Comparison of ENCODE assay signal across 1 cellular context in the genomic region with DNA sequence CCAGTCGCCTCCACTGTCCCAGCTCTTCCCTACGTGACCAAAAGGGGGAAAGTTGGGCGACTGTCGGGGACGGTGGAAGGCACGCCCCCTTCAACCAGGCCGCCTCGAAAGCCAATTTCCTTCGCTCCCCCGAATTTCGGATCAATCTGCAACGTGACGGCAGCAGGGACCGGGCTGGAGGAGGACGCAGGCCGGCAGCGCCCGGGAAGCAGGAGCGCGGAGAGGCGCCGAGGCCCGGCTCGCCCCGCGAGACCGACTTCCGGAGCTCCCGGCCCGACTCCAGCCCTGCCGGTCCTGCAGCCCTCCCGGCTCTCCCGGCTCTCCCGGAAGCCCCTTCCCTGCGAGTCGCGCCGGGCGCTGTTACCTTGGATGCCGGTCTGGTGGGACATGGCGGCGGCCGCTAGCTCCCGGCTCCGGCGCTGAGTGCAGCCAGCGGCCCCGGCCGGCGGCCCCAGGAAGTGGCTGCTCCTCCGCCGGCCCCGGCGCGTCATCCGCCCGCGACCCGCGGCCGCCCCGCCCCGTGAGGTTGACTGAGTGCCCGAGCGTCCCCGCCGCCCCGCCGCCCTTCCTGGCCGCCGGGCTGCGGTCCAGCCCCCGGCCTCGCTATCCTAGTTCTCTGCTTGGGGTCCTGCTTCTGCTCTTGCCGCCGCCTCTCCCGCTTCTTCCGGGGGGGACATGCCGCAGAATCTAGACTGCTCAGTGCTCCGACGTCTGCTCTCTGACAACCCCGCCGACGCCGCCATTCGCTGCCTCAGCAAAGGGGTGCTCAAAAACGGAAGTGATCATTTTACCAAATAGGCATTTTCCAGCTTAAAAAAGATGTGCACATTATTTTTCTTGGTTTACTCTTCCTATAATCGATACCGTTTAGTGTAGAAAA.
TF ChIP-seq lines count a peak whose summit lies in the region.

A gene (minus strand): TSS at position 461 of the 880 bp plus-strand sequence. CDS start 72 bp downstream, at position 389.

TF ChIP-seq in HEK293, 187 proteins besides CTCF, POLR2A, EP300 and RAD21 (continued from another document and continues in another):
- TF ChIP-seq, protein P1, sequence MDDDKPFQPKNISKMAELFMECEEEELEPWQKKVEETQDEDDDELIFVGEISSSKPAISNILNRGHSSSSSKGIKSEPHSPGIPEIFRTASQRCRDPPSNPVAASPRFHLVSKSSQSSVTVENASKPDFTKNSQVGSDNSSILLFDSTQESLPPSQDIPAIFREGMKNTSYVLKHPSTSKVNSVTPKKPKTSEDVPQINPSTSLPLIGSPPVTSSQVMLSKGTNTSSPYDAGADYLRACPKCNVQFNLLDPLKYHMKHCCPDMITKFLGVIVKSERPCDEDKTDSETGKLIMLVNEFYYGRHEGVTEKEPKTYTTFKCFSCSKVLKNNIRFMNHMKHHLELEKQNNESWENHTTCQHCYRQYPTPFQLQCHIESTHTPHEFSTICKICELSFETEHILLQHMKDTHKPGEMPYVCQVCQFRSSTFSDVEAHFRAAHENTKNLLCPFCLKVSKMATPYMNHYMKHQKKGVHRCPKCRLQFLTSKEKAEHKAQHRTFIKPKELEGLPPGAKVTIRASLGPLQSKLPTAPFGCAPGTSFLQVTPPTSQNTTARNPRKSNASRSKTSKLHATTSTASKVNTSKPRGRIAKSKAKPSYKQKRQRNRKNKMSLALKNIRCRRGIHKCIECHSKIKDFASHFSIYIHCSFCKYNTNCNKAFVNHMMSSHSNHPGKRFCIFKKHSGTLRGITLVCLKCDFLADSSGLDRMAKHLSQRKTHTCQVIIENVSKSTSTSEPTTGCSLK (tag by site-specific recombination; IDR thresholded peaks at IDR 0.05): no peak
- TF ChIP-seq ZNF114 (tag by site-specific recombination; IDR thresholded peaks at IDR 0.05): no peak
- TF ChIP-seq, protein P2, sequence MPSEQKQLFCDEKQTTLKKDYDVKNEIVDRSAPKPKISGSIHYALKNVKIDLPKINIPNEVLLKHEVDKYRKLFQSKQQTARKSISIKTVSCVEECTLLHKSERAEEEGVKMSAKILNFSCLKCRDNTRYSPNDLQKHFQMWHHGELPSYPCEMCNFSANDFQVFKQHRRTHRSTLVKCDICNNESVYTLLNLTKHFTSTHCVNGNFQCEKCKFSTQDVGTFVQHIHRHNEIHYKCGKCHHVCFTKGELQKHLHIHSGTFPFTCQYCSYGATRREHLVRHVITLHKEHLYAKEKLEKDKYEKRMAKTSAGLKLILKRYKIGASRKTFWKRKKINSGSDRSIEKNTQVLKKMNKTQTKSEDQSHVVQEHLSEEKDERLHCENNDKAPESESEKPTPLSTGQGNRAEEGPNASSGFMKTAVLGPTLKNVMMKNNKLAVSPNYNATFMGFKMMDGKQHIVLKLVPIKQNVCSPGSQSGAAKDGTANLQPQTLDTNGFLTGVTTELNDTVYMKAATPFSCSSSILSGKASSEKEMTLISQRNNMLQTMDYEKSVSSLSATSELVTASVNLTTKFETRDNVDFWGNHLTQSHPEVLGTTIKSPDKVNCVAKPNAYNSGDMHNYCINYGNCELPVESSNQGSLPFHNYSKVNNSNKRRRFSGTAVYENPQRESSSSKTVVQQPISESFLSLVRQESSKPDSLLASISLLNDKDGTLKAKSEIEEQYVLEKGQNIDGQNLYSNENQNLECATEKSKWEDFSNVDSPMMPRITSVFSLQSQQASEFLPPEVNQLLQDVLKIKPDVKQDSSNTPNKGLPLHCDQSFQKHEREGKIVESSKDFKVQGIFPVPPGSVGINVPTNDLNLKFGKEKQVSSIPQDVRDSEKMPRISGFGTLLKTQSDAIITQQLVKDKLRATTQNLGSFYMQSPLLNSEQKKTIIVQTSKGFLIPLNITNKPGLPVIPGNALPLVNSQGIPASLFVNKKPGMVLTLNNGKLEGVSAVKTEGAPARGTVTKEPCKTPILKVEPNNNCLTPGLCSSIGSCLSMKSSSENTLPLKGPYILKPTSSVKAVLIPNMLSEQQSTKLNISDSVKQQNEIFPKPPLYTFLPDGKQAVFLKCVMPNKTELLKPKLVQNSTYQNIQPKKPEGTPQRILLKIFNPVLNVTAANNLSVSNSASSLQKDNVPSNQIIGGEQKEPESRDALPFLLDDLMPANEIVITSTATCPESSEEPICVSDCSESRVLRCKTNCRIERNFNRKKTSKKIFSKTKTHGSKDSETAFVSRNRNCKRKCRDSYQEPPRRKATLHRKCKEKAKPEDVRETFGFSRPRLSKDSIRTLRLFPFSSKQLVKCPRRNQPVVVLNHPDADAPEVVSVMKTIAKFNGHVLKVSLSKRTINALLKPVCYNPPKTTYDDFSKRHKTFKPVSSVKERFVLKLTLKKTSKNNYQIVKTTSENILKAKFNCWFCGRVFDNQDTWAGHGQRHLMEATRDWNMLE (tag by site-specific recombination; conservative IDR thresholded peaks at IDR 0.05; ENCODE audit: low read depth): 0 out of 2 replicates have a peak, but pooled peaks have one; percentile 9
- TF ChIP-seq, protein P3, sequence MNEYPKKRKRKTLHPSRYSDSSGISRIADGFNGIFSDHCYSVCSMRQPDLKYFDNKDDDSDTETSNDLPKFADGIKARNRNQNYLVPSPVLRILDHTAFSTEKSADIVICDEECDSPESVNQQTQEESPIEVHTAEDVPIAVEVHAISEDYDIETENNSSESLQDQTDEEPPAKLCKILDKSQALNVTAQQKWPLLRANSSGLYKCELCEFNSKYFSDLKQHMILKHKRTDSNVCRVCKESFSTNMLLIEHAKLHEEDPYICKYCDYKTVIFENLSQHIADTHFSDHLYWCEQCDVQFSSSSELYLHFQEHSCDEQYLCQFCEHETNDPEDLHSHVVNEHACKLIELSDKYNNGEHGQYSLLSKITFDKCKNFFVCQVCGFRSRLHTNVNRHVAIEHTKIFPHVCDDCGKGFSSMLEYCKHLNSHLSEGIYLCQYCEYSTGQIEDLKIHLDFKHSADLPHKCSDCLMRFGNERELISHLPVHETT (tag by site-specific recombination; IDR thresholded peaks at IDR 0.05): no peak
- TF ChIP-seq ZNF623 (tag by site-specific recombination; IDR thresholded peaks at IDR 0.05): no peak
- TF ChIP-seq, protein P4, sequence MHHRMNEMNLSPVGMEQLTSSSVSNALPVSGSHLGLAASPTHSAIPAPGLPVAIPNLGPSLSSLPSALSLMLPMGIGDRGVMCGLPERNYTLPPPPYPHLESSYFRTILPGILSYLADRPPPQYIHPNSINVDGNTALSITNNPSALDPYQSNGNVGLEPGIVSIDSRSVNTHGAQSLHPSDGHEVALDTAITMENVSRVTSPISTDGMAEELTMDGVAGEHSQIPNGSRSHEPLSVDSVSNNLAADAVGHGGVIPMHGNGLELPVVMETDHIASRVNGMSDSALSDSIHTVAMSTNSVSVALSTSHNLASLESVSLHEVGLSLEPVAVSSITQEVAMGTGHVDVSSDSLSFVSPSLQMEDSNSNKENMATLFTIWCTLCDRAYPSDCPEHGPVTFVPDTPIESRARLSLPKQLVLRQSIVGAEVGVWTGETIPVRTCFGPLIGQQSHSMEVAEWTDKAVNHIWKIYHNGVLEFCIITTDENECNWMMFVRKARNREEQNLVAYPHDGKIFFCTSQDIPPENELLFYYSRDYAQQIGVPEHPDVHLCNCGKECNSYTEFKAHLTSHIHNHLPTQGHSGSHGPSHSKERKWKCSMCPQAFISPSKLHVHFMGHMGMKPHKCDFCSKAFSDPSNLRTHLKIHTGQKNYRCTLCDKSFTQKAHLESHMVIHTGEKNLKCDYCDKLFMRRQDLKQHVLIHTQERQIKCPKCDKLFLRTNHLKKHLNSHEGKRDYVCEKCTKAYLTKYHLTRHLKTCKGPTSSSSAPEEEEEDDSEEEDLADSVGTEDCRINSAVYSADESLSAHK (tag by site-specific recombination; IDR thresholded peaks at IDR 0.05): no peak
- TF ChIP-seq ZNF354C (tag by site-specific recombination; IDR thresholded peaks at IDR 0.05; ENCODE audit: borderline replicate concordance, low read depth): no peak
- no peak for TF ChIP-seq ZNF146 (tag by site-specific recombination; IDR thresholded peaks at IDR 0.05)
- TF ChIP-seq ZNF184 (tag by site-specific recombination; IDR thresholded peaks at IDR 0.05): no peak
- TF ChIP-seq, protein P5, sequence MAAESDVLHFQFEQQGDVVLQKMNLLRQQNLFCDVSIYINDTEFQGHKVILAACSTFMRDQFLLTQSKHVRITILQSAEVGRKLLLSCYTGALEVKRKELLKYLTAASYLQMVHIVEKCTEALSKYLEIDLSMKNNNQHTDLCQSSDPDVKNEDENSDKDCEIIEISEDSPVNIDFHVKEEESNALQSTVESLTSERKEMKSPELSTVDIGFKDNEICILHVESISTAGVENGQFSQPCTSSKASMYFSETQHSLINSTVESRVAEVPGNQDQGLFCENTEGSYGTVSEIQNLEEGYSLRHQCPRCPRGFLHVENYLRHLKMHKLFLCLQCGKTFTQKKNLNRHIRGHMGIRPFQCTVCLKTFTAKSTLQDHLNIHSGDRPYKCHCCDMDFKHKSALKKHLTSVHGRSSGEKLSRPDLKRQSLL (tag by site-specific recombination; IDR thresholded peaks at IDR 0.05): peak; percentile 39; the same call in 1 of the 2 replicates
- no peak for TF ChIP-seq ZNF555 (tag by site-specific recombination; conservative IDR thresholded peaks at IDR 0.05)
- TF ChIP-seq ZNF221 (tag by site-specific recombination; IDR thresholded peaks at IDR 0.05; ENCODE audit: borderline replicate concordance): no peak
- TF ChIP-seq FEZF1 (tag by site-specific recombination; IDR thresholded peaks at IDR 0.05): no peak; the same call in 1 of the 2 replicates
- TF ChIP-seq, protein P6, sequence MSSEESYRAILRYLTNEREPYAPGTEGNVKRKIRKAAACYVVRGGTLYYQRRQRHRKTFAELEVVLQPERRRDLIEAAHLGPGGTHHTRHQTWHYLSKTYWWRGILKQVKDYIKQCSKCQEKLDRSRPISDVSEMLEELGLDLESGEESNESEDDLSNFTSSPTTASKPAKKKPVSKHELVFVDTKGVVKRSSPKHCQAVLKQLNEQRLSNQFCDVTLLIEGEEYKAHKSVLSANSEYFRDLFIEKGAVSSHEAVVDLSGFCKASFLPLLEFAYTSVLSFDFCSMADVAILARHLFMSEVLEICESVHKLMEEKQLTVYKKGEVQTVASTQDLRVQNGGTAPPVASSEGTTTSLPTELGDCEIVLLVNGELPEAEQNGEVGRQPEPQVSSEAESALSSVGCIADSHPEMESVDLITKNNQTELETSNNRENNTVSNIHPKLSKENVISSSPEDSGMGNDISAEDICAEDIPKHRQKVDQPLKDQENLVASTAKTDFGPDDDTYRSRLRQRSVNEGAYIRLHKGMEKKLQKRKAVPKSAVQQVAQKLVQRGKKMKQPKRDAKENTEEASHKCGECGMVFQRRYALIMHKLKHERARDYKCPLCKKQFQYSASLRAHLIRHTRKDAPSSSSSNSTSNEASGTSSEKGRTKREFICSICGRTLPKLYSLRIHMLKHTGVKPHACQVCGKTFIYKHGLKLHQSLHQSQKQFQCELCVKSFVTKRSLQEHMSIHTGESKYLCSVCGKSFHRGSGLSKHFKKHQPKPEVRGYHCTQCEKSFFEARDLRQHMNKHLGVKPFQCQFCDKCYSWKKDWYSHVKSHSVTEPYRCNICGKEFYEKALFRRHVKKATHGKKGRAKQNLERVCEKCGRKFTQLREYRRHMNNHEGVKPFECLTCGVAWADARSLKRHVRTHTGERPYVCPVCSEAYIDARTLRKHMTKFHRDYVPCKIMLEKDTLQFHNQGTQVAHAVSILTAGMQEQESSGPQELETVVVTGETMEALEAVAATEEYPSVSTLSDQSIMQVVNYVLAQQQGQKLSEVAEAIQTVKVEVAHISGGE (tag by site-specific recombination; conservative IDR thresholded peaks at IDR 0.05; ENCODE audit: low read depth): peak; percentile 89
- no peak for TF ChIP-seq ZNF292 (tag by site-specific recombination; IDR thresholded peaks at IDR 0.05; ENCODE audit: borderline replicate concordance, low read depth)
- TF ChIP-seq ZNF701 (tag by site-specific recombination; IDR thresholded peaks at IDR 0.05): no peak
- no peak for TF ChIP-seq ZNF350 (tag by site-specific recombination; IDR thresholded peaks at IDR 0.05)
- no peak for TF ChIP-seq BCL11A (tag by site-specific recombination; IDR thresholded peaks at IDR 0.05; ENCODE audit: low read depth)
- TF ChIP-seq, protein P7, sequence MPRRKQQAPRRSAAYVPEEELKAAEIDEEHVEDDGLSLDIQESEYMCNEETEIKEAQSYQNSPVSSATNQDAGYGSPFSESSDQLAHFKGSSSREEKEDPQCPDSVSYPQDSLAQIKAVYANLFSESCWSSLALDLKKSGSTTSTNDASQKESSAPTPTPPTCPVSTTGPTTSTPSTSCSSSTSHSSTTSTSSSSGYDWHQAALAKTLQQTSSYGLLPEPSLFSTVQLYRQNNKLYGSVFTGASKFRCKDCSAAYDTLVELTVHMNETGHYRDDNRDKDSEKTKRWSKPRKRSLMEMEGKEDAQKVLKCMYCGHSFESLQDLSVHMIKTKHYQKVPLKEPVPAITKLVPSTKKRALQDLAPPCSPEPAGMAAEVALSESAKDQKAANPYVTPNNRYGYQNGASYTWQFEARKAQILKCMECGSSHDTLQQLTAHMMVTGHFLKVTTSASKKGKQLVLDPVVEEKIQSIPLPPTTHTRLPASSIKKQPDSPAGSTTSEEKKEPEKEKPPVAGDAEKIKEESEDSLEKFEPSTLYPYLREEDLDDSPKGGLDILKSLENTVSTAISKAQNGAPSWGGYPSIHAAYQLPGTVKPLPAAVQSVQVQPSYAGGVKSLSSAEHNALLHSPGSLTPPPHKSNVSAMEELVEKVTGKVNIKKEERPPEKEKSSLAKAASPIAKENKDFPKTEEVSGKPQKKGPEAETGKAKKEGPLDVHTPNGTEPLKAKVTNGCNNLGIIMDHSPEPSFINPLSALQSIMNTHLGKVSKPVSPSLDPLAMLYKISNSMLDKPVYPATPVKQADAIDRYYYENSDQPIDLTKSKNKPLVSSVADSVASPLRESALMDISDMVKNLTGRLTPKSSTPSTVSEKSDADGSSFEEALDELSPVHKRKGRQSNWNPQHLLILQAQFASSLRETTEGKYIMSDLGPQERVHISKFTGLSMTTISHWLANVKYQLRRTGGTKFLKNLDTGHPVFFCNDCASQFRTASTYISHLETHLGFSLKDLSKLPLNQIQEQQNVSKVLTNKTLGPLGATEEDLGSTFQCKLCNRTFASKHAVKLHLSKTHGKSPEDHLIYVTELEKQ (tag by site-specific recombination; IDR thresholded peaks at IDR 0.05; ENCODE audit: borderline replicate concordance): no peak
- no peak for TF ChIP-seq ZNF37A (tag by site-specific recombination; IDR thresholded peaks at IDR 0.05)
- TF ChIP-seq ZBTB20 (tag by site-specific recombination; IDR thresholded peaks at IDR 0.05): peak; percentile 97
- no peak for TF ChIP-seq ZNF416 (tag by site-specific recombination; IDR thresholded peaks at IDR 0.05)
- no peak for TF ChIP-seq ZNF544 (tag by site-specific recombination; IDR thresholded peaks at IDR 0.05)
- TF ChIP-seq EGR2 (tag by site-specific recombination; IDR thresholded peaks at IDR 0.05; ENCODE audit: low read depth): no peak
- no peak for TF ChIP-seq ZFP37 (tag by site-specific recombination; IDR thresholded peaks at IDR 0.05)
- TF ChIP-seq ZNF629 (tag by site-specific recombination; IDR thresholded peaks at IDR 0.05): no peak; the same call in 1 of the 2 replicates
- TF ChIP-seq, protein P8, sequence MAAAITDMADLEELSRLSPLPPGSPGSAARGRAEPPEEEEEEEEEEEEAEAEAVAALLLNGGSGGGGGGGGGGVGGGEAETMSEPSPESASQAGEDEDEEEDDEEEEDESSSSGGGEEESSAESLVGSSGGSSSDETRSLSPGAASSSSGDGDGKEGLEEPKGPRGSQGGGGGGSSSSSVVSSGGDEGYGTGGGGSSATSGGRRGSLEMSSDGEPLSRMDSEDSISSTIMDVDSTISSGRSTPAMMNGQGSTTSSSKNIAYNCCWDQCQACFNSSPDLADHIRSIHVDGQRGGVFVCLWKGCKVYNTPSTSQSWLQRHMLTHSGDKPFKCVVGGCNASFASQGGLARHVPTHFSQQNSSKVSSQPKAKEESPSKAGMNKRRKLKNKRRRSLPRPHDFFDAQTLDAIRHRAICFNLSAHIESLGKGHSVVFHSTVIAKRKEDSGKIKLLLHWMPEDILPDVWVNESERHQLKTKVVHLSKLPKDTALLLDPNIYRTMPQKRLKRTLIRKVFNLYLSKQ (tag by site-specific recombination; IDR thresholded peaks at IDR 0.05; ENCODE audit: borderline replicate concordance): no peak
